ENCODE assay signal across 14 cellular contexts in genomic region chrX:22220941-22221340, GRCh38. TPM values are rescaled to one million over a fixed set of nuclear protein-coding genes. Genes with fewer than 3 reads are reported as not detected.
A peak's percentile ranks its signal among the peaks of the same experiment; 100 is the strongest.
DNase-seq lines count a peak whose midpoint lies in the region; ATAC-seq, FAIRE-seq and TF ChIP-seq lines count a peak whose summit lies in the region.
"Had no signal": no experiment of that assay in that cellular context is flagged by ENCODE, and none has a peak within 500 bp of the region (broad histone marks: within the 10 kb centered on the region; RNA-seq: fewer than 3 reads in every experiment).

No MANE protein-coding gene starts in this region.

- DNase-seq in GM04503 (ENCODE audit: low read depth) (peak; percentile 4), RKO (ENCODE audit: low spot score) (peak; percentile 65), renal cortical epithelial cell (ENCODE audit: low read depth) (peak; percentile 26), COR-L47 (lab: John Stamatoyannopoulos, UW) (no peak), GM12892 (ENCODE audit: insufficient read length) (no peak), kidney (no peak)
- DNase-seq: activated CD4-positive, CD25-positive, alpha-beta regulatory T cell; activated T-cell treated with anti-CD3 and anti-CD28 coated beads, Interleukin-2, amount 50 U/mL, for 48 hours; right cardiac atrium had no signal

- no peak overlapping the region for H3K9ac ChIP-seq in kidney (ENCODE audit: low read length in 2 of 2)

- H3K36me3 ChIP-seq in kidney (ENCODE audit: control insufficient read depth in 1 of 2, insufficient read depth in 2 of 2, low read length in 2 of 2) = no peaks in the 10 kb centered on the region
- H3K36me3 ChIP-seq: ascending aorta had no signal

- TF ChIP-seq POLR2A in GM12892 (IDR thresholded peaks at IDR 0.05; ENCODE audit: low read depth, low read length) = no peak

- no peak for TF ChIP-seq CTCF in kidney (IDR thresholded peaks at IDR 0.05; ENCODE audit: borderline replicate concordance, extremely low read depth, insufficient read depth)

- intact Hi-C loops in kidney (cut with DNase I) = no loop called here

- FAIRE-seq in GM12892 (lab: Jason Lieb, UNC) = no peak
- no peak for FAIRE-seq in kidney (lab: Jason Lieb, UNC)

- ATAC-seq in esophagus mucosa (peak; percentile 78), GM19324 (IDR thresholded peaks at IDR 0.05; ENCODE audit: low FRiP score, unreplicated experiment) (no peak)
- ATAC-seq: right cardiac atrium had no signal

- no peaks in the 10 kb centered on the region for H3K9me3 ChIP-seq in kidney (ENCODE audit: control insufficient read depth in 1 of 2, low read length in 2 of 2)
- H3K9me3 ChIP-seq: ascending aorta had no signal

- no peak overlapping the region for H3K27ac ChIP-seq in kidney (ENCODE audit: low read depth in 2 of 2, low read length in 2 of 2)
- H3K27ac ChIP-seq: ascending aorta, SK-N-MC had no signal

- H3K4me3 ChIP-seq in kidney (ENCODE audit: low read length in 2 of 2) = no peak overlapping the region
- H3K4me3 ChIP-seq: ascending aorta, SK-N-MC had no signal

- no peaks in the 10 kb centered on the region for H3K4me1 ChIP-seq in kidney (ENCODE audit: control insufficient read depth in 1 of 2, insufficient read depth in 1 of 2, low read depth in 1 of 2, low read length in 2 of 2)
- H3K4me1 ChIP-seq: ascending aorta had no signal

RNA-seq across cellular contexts. Expression of gene CBLL2, which starts 51.8 kb away (rescaled TPM):
- not detected for total RNA-seq in esophagus mucosa
- not detected in 2 replicates for total RNA-seq in renal cortical epithelial cell
- polyA plus RNA-seq in GM12892 (2012; ENCODE audit: missing spikeins) = not detected
- not detected for total RNA-seq in kidney
- not detected for polyA plus RNA-seq in kidney (ENCODE audit: insufficient read depth, low read depth, low replicate concordance)
- total RNA-seq: ascending aorta, myocyte, right cardiac atrium had no signal
- polyA plus RNA-seq: right cardiac atrium had no signal

Comparison
In these comparisons a context has a peak if more than half of its experiments do, and no peak if none do; other contexts are left out.
1. DNase-seq: peak in GM04503 (single experiment), RKO (single experiment) and renal cortical epithelial cell (single experiment); none in COR-L47 (single experiment), GM12892 (single experiment) and kidney (single experiment).